ENCODE assay signal across 14 cellular contexts in genomic region chr2:230690439-230690838, GRCh38. TPM values are rescaled to one million over a fixed set of nuclear protein-coding genes. Genes with fewer than 3 reads are reported as not detected.
DNase-seq lines count a peak whose midpoint lies in the region; ATAC-seq and TF ChIP-seq lines count a peak whose summit lies in the region.
"Had no signal": no experiment of that assay in that cellular context is flagged by ENCODE, and none has a peak within 500 bp of the region (broad histone marks: within the 10 kb centered on the region; RNA-seq: fewer than 3 reads in every experiment).

No MANE protein-coding gene starts in this region.

- H3K4me3 Mint-ChIP-seq in progenitor cell of endocrine pancreas (ENCODE audit: low read depth) = no peak overlapping the region
- H3K4me3 Mint-ChIP-seq: CD4-positive, CD25-positive, alpha-beta regulatory T cell; dendritic cell treated with granulocyte-macrophage colony-stimulating factor and Interleukin-4, amounts not matched to agents 40 ng/mL and 50 ng/mL, for 4 days; H9; T-cell had no signal

- H3K4me1 ChIP-seq in left lung = no peaks in the 10 kb centered on the region
- H3K4me1 ChIP-seq in upper lobe of right lung = no peaks in the 10 kb centered on the region

- H3K4me3 ChIP-seq in dorsolateral prefrontal cortex = no peak overlapping the region
- no peak overlapping the region for H3K4me3 ChIP-seq in left lung
- H3K4me3 ChIP-seq in upper lobe of right lung = no peak overlapping the region

- no peak overlapping the region for H3K27ac Mint-ChIP-seq in progenitor cell of endocrine pancreas
- H3K27ac Mint-ChIP-seq: CD4-positive, CD25-positive, alpha-beta regulatory T cell; dendritic cell treated with granulocyte-macrophage colony-stimulating factor and Interleukin-4, amounts not matched to agents 40 ng/mL and 50 ng/mL, for 4 days; T-cell had no signal

- H3K27ac ChIP-seq in dorsolateral prefrontal cortex = peak overlapping the region in 44 of 59 donors; percentile 5 to 84 (median 65)
- H3K27ac ChIP-seq in left lung = no peak overlapping the region
- H3K27ac ChIP-seq in upper lobe of right lung = no peak overlapping the region

- ATAC-seq in left lung (peak; percentile 85), upper lobe of right lung (peak; percentile 69)
- ATAC-seq: T-cell had no signal

- H3K4me1 Mint-ChIP-seq in progenitor cell of endocrine pancreas (ENCODE audit: low read depth) = peaks cover 7% of the 10 kb centered on the region

- peaks cover 11% of the 10 kb centered on the region for H3K27me3 Mint-ChIP-seq in progenitor cell of endocrine pancreas
- H3K27me3 Mint-ChIP-seq: T-cell had no signal

- H3K27me3 ChIP-seq in dorsolateral prefrontal cortex (no peaks in the 10 kb centered on the region), left lung (no peaks in the 10 kb centered on the region), upper lobe of right lung (no peaks in the 10 kb centered on the region)

- no peaks in the 10 kb centered on the region for H3K36me3 ChIP-seq in left lung
- H3K36me3 ChIP-seq in upper lobe of right lung = no peaks in the 10 kb centered on the region

- H3K36me3 Mint-ChIP-seq in progenitor cell of endocrine pancreas (ENCODE audit: insufficient read depth) = no peaks in the 10 kb centered on the region
- H3K36me3 Mint-ChIP-seq: CD4-positive, CD25-positive, alpha-beta regulatory T cell; T-cell had no signal

- H3K9me3 Mint-ChIP-seq in progenitor cell of endocrine pancreas (ENCODE audit: low read depth) = no peaks in the 10 kb centered on the region
- H3K9me3 Mint-ChIP-seq: CD4-positive, CD25-positive, alpha-beta regulatory T cell; dendritic cell treated with granulocyte-macrophage colony-stimulating factor and Interleukin-4, amounts not matched to agents 40 ng/mL and 50 ng/mL, for 4 days; H9; T-cell had no signal

- intact Hi-C loops in dorsolateral prefrontal cortex (cut with DNase I) (no loop called here), left lung (cut with DNase I) (no loop called here), upper lobe of right lung (cut with DNase I) (no loop called here)

- DNase-seq in M059J (ENCODE audit: low read depth) (peak; percentile 89), dorsolateral prefrontal cortex (peak in 9 of 10 donors; percentile 8 to 81 (median 58)), left lung (peak in 1 of 2 donors; percentile 80), upper lobe of right lung (peak; percentile 78), NCI-H446 (lab: John Stamatoyannopoulos, UW) (no peak), GDM1 (lab: John Stamatoyannopoulos, UW) (no peak), progenitor cell of endocrine pancreas (ENCODE audit: low spot score, unreplicated experiment) (no peak)
- DNase-seq: activated CD4-positive, alpha-beta T cell treated with anti-CD3 and anti-CD28 coated beads for 1 hour; CD4-positive, CD25-positive, alpha-beta regulatory T cell; H9; NCI-H1048; stimulated activated CD4-positive, alpha-beta T cell treated with anti-CD3 and anti-CD28 coated beads, Interleukin-1b, Interleukin-23, amount 100 ng/mL, for 48 hours; T-cell had no signal

- no peak for TF ChIP-seq CTCF in dorsolateral prefrontal cortex (IDR thresholded peaks at IDR 0.05 in 54 of 56, conservative IDR thresholded peaks at IDR 0.05 in 2 of 56; ENCODE audit: low read depth in 1 of 56, partially characterized antibody in 56 of 56)
- no peak for TF ChIP-seq CTCF in left lung (IDR thresholded peaks at IDR 0.05)
- TF ChIP-seq CTCF in upper lobe of right lung (IDR thresholded peaks at IDR 0.05) = no peak
- no peak for TF ChIP-seq CTCF in progenitor cell of endocrine pancreas (IDR thresholded peaks at IDR 0.05; ENCODE audit: unreplicated experiment)

- H3K9me3 ChIP-seq in left lung (no peaks in the 10 kb centered on the region), upper lobe of right lung (no peaks in the 10 kb centered on the region)

RNA-seq across cellular contexts. Expression of gene CAB39, which starts 22.2 kb away (rescaled TPM):
- total RNA-seq in M059J (2014; rRNA removed; shearing (Covaris generic)) = 80.0 and 115 TPM in 2 replicates
- 100 to 1,000 TPM in 92 of 120 experiments, 10 to 100 TPM in 28; 57.4 to 149 (median 113) TPM for total RNA-seq in dorsolateral prefrontal cortex
- total RNA-seq in left lung = 10 to 100 TPM; 67.2 to 86.5 TPM
- total RNA-seq in upper lobe of right lung = 78.9 TPM
- 44.1 and 49.0 TPM in 2 replicates for total RNA-seq in progenitor cell of endocrine pancreas

Comparison
In these comparisons a context has a peak if more than half of its experiments do, and no peak if none do; other contexts are left out.
1. DNase-seq: peak in M059J (single experiment), dorsolateral prefrontal cortex (9 of 10) and upper lobe of right lung (single experiment); none in NCI-H446 (0 of 2), GDM1 (single experiment) and progenitor cell of endocrine pancreas (single experiment).
2. H3K27ac ChIP-seq: peak in dorsolateral prefrontal cortex (44 of 59); none in left lung (0 of 2) and upper lobe of right lung (single experiment).